In the genomic region with DNA sequence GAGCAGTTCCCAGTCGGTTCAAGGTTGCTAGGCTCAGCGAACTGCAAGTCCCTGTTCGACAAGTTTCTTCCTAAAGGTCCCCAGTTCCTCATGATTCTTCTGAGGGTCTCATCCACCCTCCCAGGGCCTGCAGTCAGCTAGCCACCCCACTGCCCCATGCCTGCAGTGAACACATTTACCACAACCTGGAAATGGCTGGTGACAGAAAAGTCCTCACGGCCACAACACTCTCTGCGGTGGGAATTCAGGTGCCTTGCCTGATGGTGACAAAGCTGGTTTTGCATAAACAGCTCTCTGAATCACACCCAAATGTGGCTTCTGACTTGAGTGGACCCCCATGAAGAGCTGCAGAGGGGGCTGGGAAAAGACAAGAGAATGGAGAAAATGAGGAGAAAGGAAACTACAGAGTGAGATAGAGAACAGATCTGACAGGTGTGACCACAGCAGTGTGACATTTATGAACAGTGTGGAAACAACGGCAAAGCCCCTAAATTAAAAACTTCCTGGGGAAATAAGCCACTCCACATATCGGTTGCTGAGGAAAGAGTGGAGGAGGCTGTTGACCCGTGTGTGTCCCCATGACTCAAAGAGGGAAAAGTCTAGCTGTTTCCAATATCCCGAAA, we compare ENCODE assay signal across 11 cellular contexts. TPM values are rescaled to one million over a fixed set of nuclear protein-coding genes. Genes with fewer than 3 reads are reported as not detected.
DNase-seq lines count a peak whose midpoint lies in the region; ATAC-seq and TF ChIP-seq lines count a peak whose summit lies in the region.
"Had no signal": no experiment of that assay in that cellular context is flagged by ENCODE, and none has a peak within 500 bp of the region (broad histone marks: within the 10 kb centered on the region; RNA-seq: fewer than 3 reads in every experiment).

No MANE protein-coding gene starts in this region.

- TF ChIP-seq POLR2A in GM15510 (IDR thresholded peaks at IDR 0.05; ENCODE audit: borderline replicate concordance, extremely low read depth, insufficient read length): peak; percentile 52

- intact Hi-C loops in posterior vena cava (cut with DNase I): no loop called here

- ATAC-seq in HG02610 (IDR thresholded peaks at IDR 0.05; ENCODE audit: unreplicated experiment) (peak; percentile 39), HG02852 (IDR thresholded peaks at IDR 0.05; ENCODE audit: unreplicated experiment) (no peak)
- ATAC-seq: Panc1, WTC11 had no signal

- peak; percentile 72 for DNase-seq in activated CD8-positive, alpha-beta memory T cell treated with anti-CD3 and anti-CD28 coated beads, Interleukin-2, amount 50 U/mL, for 48 hours
- peak; percentile 30 for DNase-seq in posterior vena cava (ENCODE audit: low spot score)
- no peak for DNase-seq in HuH-7.5 (ENCODE audit: low spot score)
- DNase-seq in UCSD-AML1 (lab: John Stamatoyannopoulos, UW; ENCODE audit: unreplicated experiment): no peak
- DNase-seq: NCI-H187 treated with DMSO at 0.1 percent for 48 hours had no signal

RNA-seq across cellular contexts. Expression of a gene that starts 1.3 kb away (rescaled TPM):
- under 1 TPM; 0.42 to 0.43 TPM for total RNA-seq in posterior vena cava
- total RNA-seq: kidney epithelial cell had no signal

RNA-seq across cellular contexts. Expression of a gene that starts 8.4 kb away (rescaled TPM):
- total RNA-seq in posterior vena cava: 10 to 100 TPM; 15.3 to 20.6 TPM

RNA-seq across cellular contexts. Expression of a gene that starts 27.0 kb away (rescaled TPM):
- total RNA-seq in posterior vena cava: 10 to 100 TPM in 1 of 2 donors, 1 to 10 TPM in 1; 6.2 to 11.1 TPM

RNA-seq across cellular contexts. Expression of a gene that starts 49.6 kb away (rescaled TPM):
- 100 to 1,000 TPM in 1 of 2 donors, 10 to 100 TPM in 1; 90.1 to 102 TPM for total RNA-seq in posterior vena cava

RNA-seq across cellular contexts. Expression of a gene that starts 50.4 kb away (rescaled TPM):
- 10 to 100 TPM; 14.4 to 16.3 TPM for total RNA-seq in posterior vena cava

Comparison
In these comparisons a context has a peak if more than half of its experiments do, and no peak if none do; other contexts are left out.
1. DNase-seq: peak in activated CD8-positive, alpha-beta memory T cell treated with anti-CD3 and anti-CD28 coated beads, Interleukin-2, amount 50 U/mL, for 48 hours (single experiment) and posterior vena cava (single experiment); none in HuH-7.5 (single experiment) and UCSD-AML1 (single experiment).